15 cellular contexts compared by ENCODE assay signal in the genomic region with DNA sequence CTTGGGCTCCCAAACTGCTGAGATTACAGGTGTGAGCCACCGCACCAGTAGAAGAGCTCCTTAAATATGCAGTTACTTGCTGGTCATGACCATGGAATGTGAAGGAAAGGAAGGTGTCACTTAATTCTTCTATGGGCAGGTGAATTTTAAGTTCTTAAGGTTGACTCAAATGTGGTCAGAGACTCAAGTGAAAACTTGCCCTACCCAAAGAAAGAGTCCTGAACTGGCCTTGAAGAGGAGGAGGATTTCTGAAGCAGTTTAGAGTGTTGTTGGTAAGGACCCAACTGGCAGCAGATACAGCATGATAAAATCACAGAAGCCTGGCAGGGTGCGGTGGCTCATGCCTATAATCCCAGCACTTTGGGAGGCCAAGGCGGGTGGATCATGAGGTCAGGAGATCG. TPM values are rescaled to one million over a fixed set of nuclear protein-coding genes. Genes with fewer than 3 reads are reported as not detected.
DNase-seq lines count a peak whose midpoint lies in the region; ATAC-seq and TF ChIP-seq lines count a peak whose summit lies in the region.
"Had no signal": no experiment of that assay in that cellular context is flagged by ENCODE, and none has a peak within 500 bp of the region (broad histone marks: within the 10 kb centered on the region; RNA-seq: fewer than 3 reads in every experiment).

No MANE protein-coding gene starts in this region.

- no peaks in the 10 kb centered on the region for H3K27me3 Mint-ChIP-seq in WTC11 (ENCODE audit: low read depth)
- peaks cover 4% of the 10 kb centered on the region for H3K27me3 Mint-ChIP-seq in endothelial cell (ENCODE audit: unreplicated experiment)
- H3K27me3 Mint-ChIP-seq: natural killer cell treated with Interleukin-12 subunit alpha and Interleukin-12 subunit beta and Interleukin-15 and Interleukin-18, amount 100 ng/mL, for 72 hours had no signal

- H3K79me2 ChIP-seq in PC-3 (ENCODE audit: low read length): peaks cover 3% of the 10 kb centered on the region; the same call in 1 of the 2 replicates

- TF ChIP-seq POLR2A in gastroesophageal sphincter (IDR thresholded peaks at IDR 0.05): no peak

- no peak for TF ChIP-seq EP300 in gastroesophageal sphincter (IDR thresholded peaks at IDR 0.05)

- H3K27ac ChIP-seq in BLaER1 (peak overlapping the region; percentile 87; the same call in 1 of the 2 replicates), gastroesophageal sphincter (peak overlapping the region in 3 of 4 donors; percentile 74 to 78 (median 78)), skin epidermis (peak overlapping the region in 18 of 21 experiments; percentile 71 to 91 (median 80)), PC-3 (ENCODE audit: low read length) (no peak overlapping the region)
- H3K27ac ChIP-seq: colonic mucosa, VCaP had no signal

- no peaks in the 10 kb centered on the region for H3K9me2 ChIP-seq in PC-3 (replicated peaks; ENCODE audit: low read length)

- H3K4me2 ChIP-seq in BLaER1 (0 out of 2 replicates have a peak overlapping the region, but pooled peaks have one; percentile 81), PC-3 (ENCODE audit: low read length) (no peak overlapping the region)

- H3K4me1 ChIP-seq in BLaER1 (peaks cover 73% of the 10 kb centered on the region), gastroesophageal sphincter (peaks cover 0 to 89% (median 36%) of the 10 kb centered on the region in 3 donors), PC-3 (ENCODE audit: insufficient read depth, low read length) (peaks cover 19% of the 10 kb centered on the region)
- H3K4me1 ChIP-seq: colonic mucosa had no signal

- DNase-seq in WTC11 (ENCODE audit: low spot score): no peak
- no peak for DNase-seq in endothelial cell (ENCODE audit: low spot score)
- no peak for DNase-seq in PC-3
- DNase-seq in NOMO-1 treated with DMSO at 0.1 percent for 48 hours (lab: John Stamatoyannopoulos, UW; ENCODE audit: unreplicated experiment): no peak
- DNase-seq: amygdala, colonic mucosa, NCI-H2029, NCI-H526, T-cell had no signal

- CTCF ChIA-PET in WTC11 (lab: Charles Lee): no interaction called here
- CTCF ChIA-PET in PC-3 (lab: Charles Lee): no interaction called here

- no peaks in the 10 kb centered on the region; the same call in 1 of the 2 replicates for H3K36me3 Mint-ChIP-seq in WTC11
- peaks cover 7% of the 10 kb centered on the region for H3K36me3 Mint-ChIP-seq in endothelial cell (ENCODE audit: low read depth, unreplicated experiment)
- H3K36me3 Mint-ChIP-seq: natural killer cell treated with Interleukin-12 subunit alpha and Interleukin-12 subunit beta and Interleukin-15 and Interleukin-18, amount 100 ng/mL, for 72 hours; T-cell had no signal

- peaks cover 10% of the 10 kb centered on the region; the same call in 1 of the 2 replicates for H3K36me3 ChIP-seq in BLaER1
- H3K36me3 ChIP-seq in gastroesophageal sphincter: no peaks in the 10 kb centered on the region
- H3K36me3 ChIP-seq in PC-3 (ENCODE audit: low read depth, low read length): no peaks in the 10 kb centered on the region
- H3K36me3 ChIP-seq: colonic mucosa had no signal

- H3K9me3 ChIP-seq in BLaER1: no peaks in the 10 kb centered on the region
- no peaks in the 10 kb centered on the region for H3K9me3 ChIP-seq in gastroesophageal sphincter
- no peaks in the 10 kb centered on the region for H3K9me3 ChIP-seq in PC-3 (ENCODE audit: low read length)
- H3K9me3 ChIP-seq: colonic mucosa had no signal

- H3K4me1 Mint-ChIP-seq in WTC11 (peaks cover 73% of the 10 kb centered on the region), endothelial cell (ENCODE audit: unreplicated experiment) (peaks cover 24% of the 10 kb centered on the region)
- H3K4me1 Mint-ChIP-seq: T-cell had no signal

- H3K27ac Mint-ChIP-seq in WTC11 (peak overlapping the region; percentile 17), endothelial cell (ENCODE audit: unreplicated experiment) (no peak overlapping the region)
- H3K27ac Mint-ChIP-seq: natural killer cell treated with Interleukin-12 subunit alpha and Interleukin-12 subunit beta and Interleukin-15 and Interleukin-18, amount 100 ng/mL, for 72 hours; T-cell had no signal

- no peaks in the 10 kb centered on the region for H3K27me3 ChIP-seq in BLaER1
- H3K27me3 ChIP-seq in gastroesophageal sphincter: no peaks in the 10 kb centered on the region
- H3K27me3 ChIP-seq in PC-3 (ENCODE audit: low read length): no peaks in the 10 kb centered on the region
- H3K27me3 ChIP-seq: colonic mucosa had no signal

- POLR2A ChIA-PET in WTC11 (lab: Charles Lee): interaction anchor here (0.6 to 2.5 kb wide), 2 partner anchors 15 to 956 kb away, joined by 3 to 7 read pairs; no protein-coding TSS in a partner anchor
- POLR2A ChIA-PET in PC-3 (lab: Charles Lee; ENCODE audit: unreplicated experiment): no interaction called here

- ATAC-seq in WTC11 (no peak), gastroesophageal sphincter (no peak), PC-3 (no peak)
- ATAC-seq in activated CD4-positive, CD25-positive, alpha-beta regulatory T cell treated with anti-CD3 and anti-CD28 coated beads, Interleukin-2, amount 50 U/mL, for 24 hours: no peak
- ATAC-seq: natural killer cell treated with Interleukin-12 subunit alpha and Interleukin-12 subunit beta and Interleukin-15 and Interleukin-18, amount 100 ng/mL, for 72 hours; T-cell had no signal

- no peak overlapping the region for H2AFZ ChIP-seq in PC-3 (ENCODE audit: low read length)

- no peak for TF ChIP-seq CTCF in WTC11 (IDR thresholded peaks at IDR 0.05)
- no peak for TF ChIP-seq CTCF in gastroesophageal sphincter (IDR thresholded peaks at IDR 0.05)
- no peak for TF ChIP-seq CTCF in endothelial cell (IDR thresholded peaks at IDR 0.05; ENCODE audit: unreplicated experiment)
- TF ChIP-seq CTCF in PC-3 (conservative IDR thresholded peaks at IDR 0.05; ENCODE audit: low read depth, low read length): no peak

- intact Hi-C loops in PC-3 (cut with micrococcal nuclease): no loop called here

- no peaks in the 10 kb centered on the region for H3F3A ChIP-seq in PC-3 (ENCODE audit: low read length, unreplicated experiment)

- H4K20me1 ChIP-seq in BLaER1 (no peaks in the 10 kb centered on the region), PC-3 (ENCODE audit: low read length) (no peaks in the 10 kb centered on the region)

- H3K9ac ChIP-seq in BLaER1 (no peak overlapping the region), PC-3 (ENCODE audit: low read length) (no peak overlapping the region)

- H3K4me3 Mint-ChIP-seq in WTC11: no peak overlapping the region
- no peak overlapping the region for H3K4me3 Mint-ChIP-seq in endothelial cell (ENCODE audit: unreplicated experiment)
- H3K4me3 Mint-ChIP-seq: natural killer cell treated with Interleukin-12 subunit alpha and Interleukin-12 subunit beta and Interleukin-15 and Interleukin-18, amount 100 ng/mL, for 72 hours; T-cell had no signal

- H3K9me3 Mint-ChIP-seq in WTC11: no peaks in the 10 kb centered on the region
- no peaks in the 10 kb centered on the region for H3K9me3 Mint-ChIP-seq in endothelial cell (ENCODE audit: unreplicated experiment)
- H3K9me3 Mint-ChIP-seq: natural killer cell treated with Interleukin-12 subunit alpha and Interleukin-12 subunit beta and Interleukin-15 and Interleukin-18, amount 100 ng/mL, for 72 hours; T-cell had no signal

- no TSS peak for BruUV-seq in PC-3 (replicated peaks; lab: Mats Ljungman, UMichigan)

- H3K4me3 ChIP-seq in BLaER1: no peak overlapping the region
- no peak overlapping the region for H3K4me3 ChIP-seq in gastroesophageal sphincter
- H3K4me3 ChIP-seq in skin epidermis: no peak overlapping the region
- H3K4me3 ChIP-seq in PC-3 (ENCODE audit: low read length): no peak overlapping the region
- H3K4me3 ChIP-seq: colonic mucosa had no signal

- WGBS in gastroesophageal sphincter (ENCODE audit: low coverage in 1 of 2), 2 donors: 74% methylated on average over 3 of the region's 4 CpGs; no CpG with 5 or more reads in 1 of the 2 donors

TF ChIP-seq in WTC11, 78 proteins besides CTCF, POLR2A, EP300 and RAD21 (continues in another document):
- TF ChIP-seq, protein P1, sequence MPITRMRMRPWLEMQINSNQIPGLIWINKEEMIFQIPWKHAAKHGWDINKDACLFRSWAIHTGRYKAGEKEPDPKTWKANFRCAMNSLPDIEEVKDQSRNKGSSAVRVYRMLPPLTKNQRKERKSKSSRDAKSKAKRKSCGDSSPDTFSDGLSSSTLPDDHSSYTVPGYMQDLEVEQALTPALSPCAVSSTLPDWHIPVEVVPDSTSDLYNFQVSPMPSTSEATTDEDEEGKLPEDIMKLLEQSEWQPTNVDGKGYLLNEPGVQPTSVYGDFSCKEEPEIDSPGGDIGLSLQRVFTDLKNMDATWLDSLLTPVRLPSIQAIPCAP (CRISPR knock-in tag; IDR thresholded peaks at IDR 0.05): no peak
- TF ChIP-seq, protein P2, sequence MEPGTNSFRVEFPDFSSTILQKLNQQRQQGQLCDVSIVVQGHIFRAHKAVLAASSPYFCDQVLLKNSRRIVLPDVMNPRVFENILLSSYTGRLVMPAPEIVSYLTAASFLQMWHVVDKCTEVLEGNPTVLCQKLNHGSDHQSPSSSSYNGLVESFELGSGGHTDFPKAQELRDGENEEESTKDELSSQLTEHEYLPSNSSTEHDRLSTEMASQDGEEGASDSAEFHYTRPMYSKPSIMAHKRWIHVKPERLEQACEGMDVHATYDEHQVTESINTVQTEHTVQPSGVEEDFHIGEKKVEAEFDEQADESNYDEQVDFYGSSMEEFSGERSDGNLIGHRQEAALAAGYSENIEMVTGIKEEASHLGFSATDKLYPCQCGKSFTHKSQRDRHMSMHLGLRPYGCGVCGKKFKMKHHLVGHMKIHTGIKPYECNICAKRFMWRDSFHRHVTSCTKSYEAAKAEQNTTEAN (CRISPR knock-in tag; IDR thresholded peaks at IDR 0.05): no peak
- TF ChIP-seq, protein P3, sequence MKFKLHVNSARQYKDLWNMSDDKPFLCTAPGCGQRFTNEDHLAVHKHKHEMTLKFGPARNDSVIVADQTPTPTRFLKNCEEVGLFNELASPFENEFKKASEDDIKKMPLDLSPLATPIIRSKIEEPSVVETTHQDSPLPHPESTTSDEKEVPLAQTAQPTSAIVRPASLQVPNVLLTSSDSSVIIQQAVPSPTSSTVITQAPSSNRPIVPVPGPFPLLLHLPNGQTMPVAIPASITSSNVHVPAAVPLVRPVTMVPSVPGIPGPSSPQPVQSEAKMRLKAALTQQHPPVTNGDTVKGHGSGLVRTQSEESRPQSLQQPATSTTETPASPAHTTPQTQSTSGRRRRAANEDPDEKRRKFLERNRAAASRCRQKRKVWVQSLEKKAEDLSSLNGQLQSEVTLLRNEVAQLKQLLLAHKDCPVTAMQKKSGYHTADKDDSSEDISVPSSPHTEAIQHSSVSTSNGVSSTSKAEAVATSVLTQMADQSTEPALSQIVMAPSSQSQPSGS (CRISPR knock-in tag; IDR thresholded peaks at IDR 0.05; ENCODE audit: borderline replicate concordance, low read depth): no peak
- no peak for TF ChIP-seq SP1 (CRISPR knock-in tag; conservative IDR thresholded peaks at IDR 0.05)

RNA-seq across cellular contexts. Expression of a gene that starts 29.4 kb away (rescaled TPM):
- total RNA-seq in WTC11 (2021): 29.8 to 34.3 TPM (median 31.3 TPM) in 3 replicates
- 10 to 100 TPM; 46.8 to 85.5 (median 55.6) TPM for total RNA-seq in gastroesophageal sphincter
- 49.2 TPM for total RNA-seq in endothelial cell (ENCODE audit: unreplicated experiment)
- total RNA-seq in PC-3 (2014; rRNA removed): 13.3 and 19.5 TPM in 2 replicates

RNA-seq across cellular contexts. Expression of a gene that starts 31.4 kb away (rescaled TPM):
- total RNA-seq in WTC11 (2021) (2.9 to 3.5 TPM (median 3.0 TPM) in 3 replicates), gastroesophageal sphincter (1 to 10 TPM in 1 of 4 donors, under 1 TPM in 1, not detected in 2; 0.17 to 1.1 TPM), endothelial cell (ENCODE audit: unreplicated experiment) (2.0 TPM), PC-3 (2014; rRNA removed) (0.40 TPM in 1 of 2 replicates, not detected in the other)
- total RNA-seq: T-cell had no signal
